Comparison of ENCODE assay signal across 8 cellular contexts in the genomic region with DNA sequence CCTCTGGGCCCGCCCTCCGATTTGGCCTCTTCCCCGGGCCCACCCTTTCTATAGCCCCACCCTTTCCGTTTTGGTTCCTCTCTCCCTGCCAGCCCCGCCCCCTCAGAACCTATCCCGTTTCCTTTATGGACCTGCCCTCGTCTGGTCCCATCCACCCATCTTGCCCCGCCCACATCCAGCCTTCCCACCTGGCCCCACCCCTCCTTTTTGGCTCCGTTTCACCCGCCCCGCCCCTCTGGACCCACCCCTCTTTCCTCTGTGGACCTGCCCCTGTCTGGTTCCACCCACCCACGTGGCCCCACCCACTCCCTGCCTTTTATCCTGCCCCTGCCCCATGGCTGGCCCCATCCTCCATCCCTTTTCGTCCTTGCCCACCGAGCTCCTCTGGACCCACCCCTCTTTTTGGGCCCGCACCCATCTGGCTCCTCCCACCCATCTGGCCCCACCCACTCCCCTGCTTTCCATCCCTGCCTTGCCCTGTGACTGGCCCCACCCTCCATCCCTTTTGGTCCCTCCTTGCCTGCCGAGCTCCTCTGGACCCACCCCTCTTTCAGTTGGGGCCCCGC.
DNase-seq lines count a peak whose midpoint lies in the region; ATAC-seq and TF ChIP-seq lines count a peak whose summit lies in the region.

No MANE protein-coding gene starts in this region.

- ATAC-seq in GM21717 (IDR thresholded peaks at IDR 0.05; ENCODE audit: unreplicated experiment) (no peak), GM19395 (IDR thresholded peaks at IDR 0.05; ENCODE audit: unreplicated experiment) (no peak), HG02852 (IDR thresholded peaks at IDR 0.05; ENCODE audit: unreplicated experiment) (no peak)

- H3K27me3 Mint-ChIP-seq in activated CD4-positive, alpha-beta T cell treated with anti-CD3 and anti-CD28 coated beads, Interleukin-2, amount 10 ng/mL, durations not matched to agents 24 days and 14 days, result peaks cover 30% of the 10 kb centered on the region

- no peak overlapping the region for H3K4me3 ChIP-seq in fibroblast of mammary gland (ENCODE audit: control insufficient read depth, low read depth, low read length)

- intact Hi-C loops in activated CD4-positive, alpha-beta T cell treated with anti-CD3 and anti-CD28 coated beads, Interleukin-2, amount 10 ng/mL, durations not matched to agents 24 days and 14 days (cut with micrococcal nuclease), result no loop called here

- in situ Hi-C loops in ACHN (cut with HindIII; ENCODE audit: low pct_ligation_motif_present, low pct_unique_long_range_greater_than_20kb, low sequenced_read_pairs), result no loop called here

- H3K36me3 Mint-ChIP-seq in activated CD4-positive, alpha-beta T cell treated with anti-CD3 and anti-CD28 coated beads, Interleukin-2, amount 10 ng/mL, durations not matched to agents 24 days and 14 days (ENCODE audit: low read depth), result no peaks in the 10 kb centered on the region

- peak overlapping the region; percentile 79 for H3K4me3 Mint-ChIP-seq in activated CD4-positive, alpha-beta T cell treated with anti-CD3 and anti-CD28 coated beads, Interleukin-2, amount 10 ng/mL, durations not matched to agents 24 days and 14 days

- H3K27ac Mint-ChIP-seq in activated CD4-positive, alpha-beta T cell treated with anti-CD3 and anti-CD28 coated beads, Interleukin-2, amount 10 ng/mL, durations not matched to agents 24 days and 14 days, result peak overlapping the region; percentile 67

- no peaks in the 10 kb centered on the region for H3K9me3 Mint-ChIP-seq in activated CD4-positive, alpha-beta T cell treated with anti-CD3 and anti-CD28 coated beads, Interleukin-2, amount 10 ng/mL, durations not matched to agents 24 days and 14 days

- TF ChIP-seq CTCF in fibroblast of mammary gland (conservative IDR thresholded peaks at IDR 0.05; ENCODE audit: control insufficient read depth, insufficient read depth, low read depth, low read length), result no peak

- peaks cover 14% of the 10 kb centered on the region for H3K4me1 Mint-ChIP-seq in activated CD4-positive, alpha-beta T cell treated with anti-CD3 and anti-CD28 coated beads, Interleukin-2, amount 10 ng/mL, durations not matched to agents 24 days and 14 days

- peak; percentile 95 for DNase-seq in ACHN
- peak; percentile 88 for DNase-seq in NCI-H1105 (lab: John Stamatoyannopoulos, UW)
- peak; percentile 79 for DNase-seq in activated CD4-positive, alpha-beta T cell treated with anti-CD3 and anti-CD28 coated beads, Interleukin-2, amount 10 ng/mL, durations not matched to agents 24 days and 14 days
- DNase-seq in fibroblast of mammary gland (ENCODE audit: low read depth), result peak; percentile 1
- peak; percentile 74 to 77 for DNase-seq in stimulated activated CD4-positive, alpha-beta T cell treated with anti-CD3 and anti-CD28 coated beads, Interleukin-15, amount 100 ng/mL, for 48 hours (ENCODE audit: low read depth in 2 of 2)

Comparison
In these comparisons a context has a peak if more than half of its experiments do, and no peak if none do; other contexts are left out.
1. DNase-seq: peak in every context shown above with its lines; median percentile 95 in ACHN; 88 in NCI-H1105; 79 in activated CD4-positive, alpha-beta T cell treated with anti-CD3 and anti-CD28 coated beads, Interleukin-2, amount 10 ng/mL, durations not matched to agents 24 days and 14 days; 76 in stimulated activated CD4-positive, alpha-beta T cell treated with anti-CD3 and anti-CD28 coated beads, Interleukin-15, amount 100 ng/mL, for 48 hours; 1 in fibroblast of mammary gland.